1 cellular context compared by ENCODE assay signal in genomic region chr2:47572136-47572535, GRCh38.
TF ChIP-seq lines count a peak whose summit lies in the region.

No MANE protein-coding gene starts in this region.

TF ChIP-seq in H1, 55 proteins besides CTCF, POLR2A, EP300 and RAD21:
- peak; percentile 61 for TF ChIP-seq E2F6 (IDR thresholded peaks at IDR 0.05)
- no peak for TF ChIP-seq JUN (IDR thresholded peaks at IDR 0.05; ENCODE audit: low read depth, low read length)
- no peak for TF ChIP-seq SRF (IDR thresholded peaks at IDR 0.05; ENCODE audit: low read depth, low read length)
- no peak for TF ChIP-seq TAF1 (IDR thresholded peaks at IDR 0.05; ENCODE audit: low read depth, low read length)
- TF ChIP-seq CHD7 (IDR thresholded peaks at IDR 0.05; ENCODE audit: insufficient replicate concordance, low read length): no peak
